ENCODE assay signal across 1 cellular context in genomic region chr1:94050263-94050662, GRCh38.
TF ChIP-seq lines count a peak whose summit lies in the region.

No MANE protein-coding gene starts in this region.

TF ChIP-seq in A549, 52 proteins besides CTCF, POLR2A, EP300 and RAD21 (continued from another document):
- TF ChIP-seq FOXS1 (CRISPR knock-in tag; IDR thresholded peaks at IDR 0.05) (no peak), BHLHE40 (IDR thresholded peaks at IDR 0.05; ENCODE audit: low read depth, low read length) (no peak)
TF ChIP-seq in A549: peak in this region for 0.
